Comparison of ENCODE assay signal across 8 cellular contexts in the genomic region with DNA sequence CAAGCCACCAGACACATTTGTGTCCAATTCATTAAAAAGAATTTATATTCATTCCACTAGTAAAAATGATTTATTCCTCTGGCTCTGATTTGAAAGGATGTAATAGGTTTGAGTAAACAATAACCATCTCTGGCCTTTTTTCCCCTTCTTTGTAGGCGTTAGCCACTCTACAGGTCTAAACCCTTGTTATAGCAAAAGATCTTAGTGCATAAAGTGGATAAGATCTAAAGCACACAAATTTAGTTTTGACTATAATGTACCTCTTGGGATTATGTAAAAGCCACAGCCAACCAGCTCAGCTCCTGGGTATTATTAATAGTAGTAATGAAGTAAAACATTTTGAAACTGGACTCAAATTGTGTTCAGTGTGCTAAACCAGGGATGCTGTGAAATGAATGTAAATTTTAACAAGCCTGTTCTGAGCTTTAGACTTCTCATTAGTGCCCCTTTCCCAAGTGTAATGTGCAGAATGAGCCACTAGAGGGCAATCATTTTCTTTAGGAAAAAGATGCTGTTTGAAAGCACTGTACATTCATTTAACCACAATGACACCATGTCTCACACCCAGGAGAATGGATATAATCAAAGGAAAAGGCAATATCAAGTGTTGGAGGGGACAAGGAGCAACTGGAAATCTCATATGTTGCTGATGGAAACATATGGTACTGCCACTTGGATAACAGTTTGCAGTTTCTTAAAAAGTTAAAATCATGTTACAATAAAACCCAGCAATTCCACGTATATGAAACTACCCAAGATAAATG.
A peak's percentile ranks its signal among the peaks of the same experiment; 100 is the strongest.
DNase-seq lines count a peak whose midpoint lies in the region; ATAC-seq and TF ChIP-seq lines count a peak whose summit lies in the region.

No MANE protein-coding gene starts in this region.

- H3K79me2 ChIP-seq in OCI-LY1 (ENCODE audit: insufficient read depth, low read length), result no peaks in the 10 kb centered on the region

- no peak overlapping the region for H3K4me3 ChIP-seq in OCI-LY1 (ENCODE audit: low read depth, low read length, poor library complexity, severe bottlenecking)
- H3K4me3 ChIP-seq in prostate gland, result no peak overlapping the region

- no peak overlapping the region for H3K4me3 Mint-ChIP-seq in activated naive CD8-positive, alpha-beta T cell treated with anti-CD3 and anti-CD28 coated beads for 36 hours

- no peak for TF ChIP-seq POLR2A in prostate gland (IDR thresholded peaks at IDR 0.05)

- no peak overlapping the region for H3K27ac ChIP-seq in OCI-LY1 (ENCODE audit: low read depth, low read length, poor library complexity, severe bottlenecking)
- no peak overlapping the region for H3K27ac ChIP-seq in prostate gland

- H3K27ac Mint-ChIP-seq in activated naive CD8-positive, alpha-beta T cell treated with anti-CD3 and anti-CD28 coated beads for 36 hours, result no peak overlapping the region

- H3F3A ChIP-seq in OCI-LY1 (ENCODE audit: insufficient read depth, low read length), result no peaks in the 10 kb centered on the region

- H3K9me2 ChIP-seq in OCI-LY1 (ENCODE audit: low read depth, low read length), result no peaks in the 10 kb centered on the region

- WGBS in prostate gland, result 29% methylated on average over 2 of the region's 2 CpGs

- DNase-seq in DMS53 (lab: John Stamatoyannopoulos, UW) (peak; percentile 77), HuH-7 (ENCODE audit: low spot score) (peak; percentile 25), Right ventricle myocardium superior (no peak), prostate gland (ENCODE audit: low spot score) (peak; percentile 72)
- DNase-seq in activated naive CD8-positive, alpha-beta T cell treated with anti-CD3 and anti-CD28 coated beads for 36 hours, result peak; percentile 11

- H3K36me3 ChIP-seq in OCI-LY1 (ENCODE audit: insufficient read depth, low read length), result no peaks in the 10 kb centered on the region
- no peaks in the 10 kb centered on the region for H3K36me3 ChIP-seq in prostate gland

- H3K27me3 ChIP-seq in OCI-LY1 (ENCODE audit: insufficient read depth, low read length) (no peaks in the 10 kb centered on the region), prostate gland (replicated peaks; ENCODE audit: insufficient read depth) (no peaks in the 10 kb centered on the region)

- no peaks in the 10 kb centered on the region for H3K9me3 ChIP-seq in OCI-LY1 (ENCODE audit: low read length)
- no peaks in the 10 kb centered on the region for H3K9me3 ChIP-seq in prostate gland

- ATAC-seq in GM19452 (IDR thresholded peaks at IDR 0.05; ENCODE audit: unreplicated experiment), result peak; percentile 64
- peak; percentile 79 for ATAC-seq in Right ventricle myocardium superior (ENCODE audit: poor library complexity)
- ATAC-seq in HG02840 (IDR thresholded peaks at IDR 0.05; ENCODE audit: low FRiP score, unreplicated experiment), result no peak

- no peaks in the 10 kb centered on the region for H3K27me3 Mint-ChIP-seq in activated naive CD8-positive, alpha-beta T cell treated with anti-CD3 and anti-CD28 coated beads for 36 hours

- H3K4me1 ChIP-seq in OCI-LY1 (ENCODE audit: insufficient read depth, low read length, severe bottlenecking) (no peaks in the 10 kb centered on the region), prostate gland (replicated peaks) (no peaks in the 10 kb centered on the region)

- no peak overlapping the region for H2AFZ ChIP-seq in OCI-LY1 (ENCODE audit: low read length)

- H3K4me1 Mint-ChIP-seq in activated naive CD8-positive, alpha-beta T cell treated with anti-CD3 and anti-CD28 coated beads for 36 hours, result no peaks in the 10 kb centered on the region

- no peaks in the 10 kb centered on the region for H3K36me3 Mint-ChIP-seq in activated naive CD8-positive, alpha-beta T cell treated with anti-CD3 and anti-CD28 coated beads for 36 hours

- H3K4me2 ChIP-seq in OCI-LY1 (ENCODE audit: low read length), result no peak overlapping the region

- no peak overlapping the region for H3K9ac ChIP-seq in OCI-LY1 (ENCODE audit: low read length)

- no peaks in the 10 kb centered on the region for H4K20me1 ChIP-seq in OCI-LY1 (ENCODE audit: insufficient read depth, low read length)

- no peaks in the 10 kb centered on the region for H3K9me3 Mint-ChIP-seq in activated naive CD8-positive, alpha-beta T cell treated with anti-CD3 and anti-CD28 coated beads for 36 hours

- intact Hi-C loops in Right ventricle myocardium superior (cut with DNase I), result loop anchor here (1.0 kb wide), 1 partner anchor 88 kb away; no protein-coding TSS in a partner anchor
- intact Hi-C loops in prostate gland (cut with DNase I), result loop anchor here (1.0 kb wide), 1 partner anchor 85 kb away; no protein-coding TSS in a partner anchor

- peak; percentile 95 for TF ChIP-seq CTCF in OCI-LY1 (IDR thresholded peaks at IDR 0.05; ENCODE audit: low read length)
- peak; percentile 84 to 92 (median 88) for TF ChIP-seq CTCF in prostate gland (IDR thresholded peaks at IDR 0.05)
